ENCODE assay signal across 28 cellular contexts in genomic region chr7:78955329-78955728, GRCh38.
"Had no signal": no experiment of that assay in that cellular context is flagged by ENCODE, and none has a peak within 500 bp of the region (broad histone marks: within the 10 kb centered on the region; RNA-seq: fewer than 3 reads in every experiment).

No MANE protein-coding gene starts in this region.

- H2AFZ ChIP-seq: neural progenitor cell, parathyroid adenoma had no signal

- H3K4me3 ChIP-seq: neural progenitor cell, ovary, psoas muscle, skin epidermis, smooth muscle cell, spleen, suprapubic skin, testis, tibial artery, transverse colon, upper lobe of right lung, uterus had no signal

- H3K79me2 ChIP-seq: parathyroid adenoma had no signal

- DNase-seq: natural killer cell; occipital lobe; ovary; posterior cingulate gyrus; psoas muscle; right cardiac atrium; spleen; stimulated activated CD4-positive, alpha-beta T cell treated with anti-CD3 and anti-CD28 coated beads, Interleukin-12 subunit alpha, Interleukin-12 subunit beta, amount 100 ng/mL, for 4 hours; stimulated activated CD4-positive, alpha-beta T cell treated with anti-CD3 and anti-CD28 coated beads, Interleukin-1b, Interleukin-23, amount 100 ng/mL, for 48 hours; stimulated activated CD4-positive, alpha-beta T cell treated with anti-CD3 and anti-CD28 coated beads, Interleukin-4, amount 100 ng/mL, for 1 hour; stimulated activated CD4-positive, alpha-beta T cell treated with anti-CD3 and anti-CD28 coated beads, Interleukin-4, amount 100 ng/mL, for 4 hours; stimulated activated CD8-positive, alpha-beta memory T cell treated with anti-CD3 and anti-CD28 coated beads, Interleukin-4, amount 100 ng/mL, for 48 hours; stimulated activated naive CD4-positive, alpha-beta T cell; stimulated activated naive CD8-positive, alpha-beta T cell treated with anti-CD3 and anti-CD28 coated beads, Interleukin-15, amount 100 ng/mL, for 72 hours; stimulated activated naive CD8-positive, alpha-beta T cell treated with anti-CD3 and anti-CD28 coated beads, Interleukin-15, Interleukin-2, amounts not matched to agents 100 U/mL and 50 U/mL, for 24 hours; substantia nigra; testis; tibial artery; transverse colon; upper lobe of right lung; uterus had no signal

- H3K9ac ChIP-seq: neural progenitor cell, parathyroid adenoma had no signal

- H3K4me1 ChIP-seq: neural progenitor cell, parathyroid adenoma, psoas muscle, spleen, suprapubic skin, tibial artery, transverse colon, upper lobe of right lung, uterus had no signal

- H3K4me2 ChIP-seq: neural progenitor cell, smooth muscle cell had no signal

- H3K27me3 ChIP-seq: neural progenitor cell, ovary, spleen, suprapubic skin, testis, tibial artery, transverse colon, upper lobe of right lung, uterus had no signal

- ATAC-seq: natural killer cell; psoas muscle; right cardiac atrium; sciatic nerve; stimulated activated memory B cell treated with anti-CD40 and anti-IgM and Interleukin-4, amounts not matched to agents 10 μg/mL and 1 μg/mL and 100 μg/mL, for 72 hours; stimulated activated naive CD8-positive, alpha-beta T cell treated with anti-CD3 and anti-CD28 coated beads, Interleukin-15, amount 100 ng/mL, for 72 hours; stimulated activated naive CD8-positive, alpha-beta T cell treated with anti-CD3 and anti-CD28 coated beads, Interleukin-15, Interleukin-2, amounts not matched to agents 100 U/mL and 50 U/mL, for 24 hours; upper lobe of right lung had no signal

- H3K9me3 ChIP-seq: ovary, psoas muscle, spleen, suprapubic skin, testis, tibial artery, transverse colon, upper lobe of right lung, uterus had no signal

- H3K36me3 ChIP-seq: neural progenitor cell, ovary, spleen, suprapubic skin, tibial artery, transverse colon, upper lobe of right lung, uterus had no signal

- H3K27ac ChIP-seq: neural progenitor cell, ovary, parathyroid adenoma, psoas muscle, skin epidermis, spleen, suprapubic skin, testis, tibial artery, transverse colon, upper lobe of right lung, uterus had no signal
